In genomic region chr9:134519403-134520070, GRCh38 we compare ENCODE assay signal across 27 cellular contexts.
"Had no signal": no experiment of that assay in that cellular context is flagged by ENCODE, and none has a peak within 500 bp of the region (broad histone marks: within the 10 kb centered on the region; RNA-seq: fewer than 3 reads in every experiment).

No MANE protein-coding gene starts in this region.

- H3K27ac ChIP-seq: brain microvascular endothelial cell, coronary artery, dorsolateral prefrontal cortex, gastrocnemius medialis, left ventricle myocardium inferior, pancreas, psoas muscle, sigmoid colon, thyroid gland, uterus had no signal

- FAIRE-seq: astrocyte, islet of Langerhans, pancreas, small intestine had no signal

- H3K4me3 ChIP-seq: coronary artery, dorsolateral prefrontal cortex, gastrocnemius medialis, left ventricle myocardium inferior, pancreas, psoas muscle, sigmoid colon, thyroid gland, uterus had no signal

- H3K36me3 ChIP-seq: brain microvascular endothelial cell, gastrocnemius medialis, left ventricle myocardium inferior, pancreas, sigmoid colon, thyroid gland, uterus had no signal

- H3K4me1 ChIP-seq: gastrocnemius medialis, left ventricle myocardium inferior, pancreas, psoas muscle, sigmoid colon, thyroid gland, uterus had no signal

- H3K27me3 ChIP-seq: brain microvascular endothelial cell, pancreas, sigmoid colon, thyroid gland, uterus had no signal

- H3K9me3 ChIP-seq: gastrocnemius medialis, pancreas, psoas muscle, sigmoid colon, thyroid gland, uterus had no signal

- DNase-seq: activated CD4-positive, alpha-beta T cell treated with anti-CD3 and anti-CD28 coated beads, Interleukin-2, amount 50 U/mL, for 1 hour; activated CD4-positive, CD25-positive, alpha-beta regulatory T cell treated with anti-CD3 and anti-CD28 coated beads, Interleukin-2, amount 50 U/mL, for 72 hours; activated CD8-positive, alpha-beta T cell treated with anti-CD3 and anti-CD28 coated beads, Interleukin-2, amount 10 ng/mL, durations not matched to agents 7 days and 5 days; activated gamma-delta T cell; activated naive CD4-positive, alpha-beta T cell treated with anti-CD3 and anti-CD28 coated beads, Interleukin-2, amount 10 ng/mL, durations not matched to agents 7 days and 5 days; activated T-cell treated with anti-CD3 and anti-CD28 coated beads, Interleukin-2, amount 50 U/mL, for 24 hours; amniotic stem cell; brain microvascular endothelial cell; dorsolateral prefrontal cortex; effector memory CD4-positive, alpha-beta T cell; gastrocnemius medialis; glutamatergic neuron; left ventricle myocardium inferior; naive B cell; nephron progenitor cell; pancreas; psoas muscle; sigmoid colon; small intestine; stimulated activated CD4-positive, alpha-beta T cell treated with anti-CD3 and anti-CD28 coated beads, Interleukin-4, amount 100 ng/mL, for 24 hours; stimulated activated naive CD8-positive, alpha-beta T cell treated with anti-CD3 and anti-CD28 coated beads, Interleukin-15, amount 100 ng/mL, for 72 hours; T-helper 2 cell; thyroid gland; uterus had no signal
